ENCODE assay signal across 1 cellular context in genomic region chr19:35513975-35514809, GRCh38.
TF ChIP-seq lines count a peak whose summit lies in the region.

No MANE protein-coding gene starts in this region.

TF ChIP-seq in HepG2, 621 proteins besides CTCF, POLR2A, EP300 and RAD21 (continues in another document):
- TF ChIP-seq RFXANK (CRISPR knock-in tag; IDR thresholded peaks at IDR 0.05) (no peak), ATF6 (CRISPR knock-in tag; conservative IDR thresholded peaks at IDR 0.05) (no peak), FOXP1 (IDR thresholded peaks at IDR 0.05) (no peak), FOXP1 (CRISPR knock-in tag; IDR thresholded peaks at IDR 0.05) (peak; percentile 40; the same call in 1 of the 2 replicates), EHMT2 (IDR thresholded peaks at IDR 0.05; ENCODE audit: borderline replicate concordance, low read depth, low read length) (no peak), ZNF430 (CRISPR knock-in tag; IDR thresholded peaks at IDR 0.05) (no peak), CEBPG (CRISPR knock-in tag; IDR thresholded peaks at IDR 0.05) (no peak), POLR2AphosphoS2 (IDR thresholded peaks at IDR 0.05; ENCODE audit: low read depth, low read length) (no peak), ZNF549 (CRISPR knock-in tag; IDR thresholded peaks at IDR 0.05) (no peak), CHD2 (IDR thresholded peaks at IDR 0.05; ENCODE audit: low read depth, low read length) (no peak), ZNF891 (CRISPR knock-in tag; IDR thresholded peaks at IDR 0.05) (no peak; the same call in 1 of the 2 replicates), ZNF646 (CRISPR knock-in tag; IDR thresholded peaks at IDR 0.05) (no peak), ZZZ3 (CRISPR knock-in tag; IDR thresholded peaks at IDR 0.05; ENCODE audit: borderline replicate concordance) (no peak), U2AF2 (IDR thresholded peaks at IDR 0.05; ENCODE audit: low read depth, low read length) (no peak), ATM (IDR thresholded peaks at IDR 0.05; ENCODE audit: borderline replicate concordance) (no peak), PAF1 (CRISPR knock-in tag; IDR thresholded peaks at IDR 0.05) (no peak), ZSCAN25 (CRISPR knock-in tag; IDR thresholded peaks at IDR 0.05) (peak; percentile 96), GABPB1 (CRISPR knock-in tag; IDR thresholded peaks at IDR 0.05) (peak; percentile 43; the same call in 1 of the 2 replicates), ZFX (CRISPR knock-in tag; IDR thresholded peaks at IDR 0.05; ENCODE audit: low read depth) (0 out of 2 replicates have a peak, but pooled peaks have one; percentile 27), BHLHE40 (IDR thresholded peaks at IDR 0.05; ENCODE audit: low read length) (peak; percentile 37; the same call in 1 of the 2 replicates), SP5 (CRISPR knock-in tag; IDR thresholded peaks at IDR 0.05; ENCODE audit: borderline replicate concordance, low read depth) (0 out of 2 replicates have a peak, but pooled peaks have one; percentile 37), ZNF205 (CRISPR knock-in tag; IDR thresholded peaks at IDR 0.05) (no peak), TRIM24 (CRISPR knock-in tag; IDR thresholded peaks at IDR 0.05) (no peak), NFE2L2 (IDR thresholded peaks at IDR 0.05; ENCODE audit: low read length) (no peak), THRA (CRISPR knock-in tag; IDR thresholded peaks at IDR 0.05; ENCODE audit: borderline replicate concordance) (0 out of 2 replicates have a peak, but pooled peaks have one; percentile 20), RORA (CRISPR knock-in tag; IDR thresholded peaks at IDR 0.05) (no peak), ZNF12 (CRISPR knock-in tag; IDR thresholded peaks at IDR 0.05) (peak; percentile 44; the same call in 1 of the 2 replicates), PTBP1 (IDR thresholded peaks at IDR 0.05; ENCODE audit: low read depth, low read length, poor library complexity, severe bottlenecking) (no peak), FOXO1 (CRISPR knock-in tag; IDR thresholded peaks at IDR 0.05) (0 out of 2 replicates have a peak, but pooled peaks have one; percentile 37), RNF219 (CRISPR knock-in tag; IDR thresholded peaks at IDR 0.05) (no peak), RXRA (CRISPR knock-in tag; IDR thresholded peaks at IDR 0.05) (0 out of 2 replicates have a peak, but pooled peaks have one; percentile 18), RARA (CRISPR knock-in tag; IDR thresholded peaks at IDR 0.05) (0 out of 2 replicates have a peak, but pooled peaks have one; percentile 20), E2F2 (CRISPR knock-in tag; IDR thresholded peaks at IDR 0.05; ENCODE audit: borderline replicate concordance) (no peak), SAP130 (CRISPR knock-in tag; IDR thresholded peaks at IDR 0.05; ENCODE audit: low read depth) (peak; percentile 26), NR2F6 (IDR thresholded peaks at IDR 0.05) (no peak), NR2F6 (CRISPR knock-in tag; IDR thresholded peaks at IDR 0.05) (peak; percentile 24; the same call in 1 of the 2 replicates), FOXA3 (CRISPR knock-in tag; IDR thresholded peaks at IDR 0.05) (0 out of 2 replicates have a peak, but pooled peaks have one; percentile 17)
- TF ChIP-seq, protein P1, sequence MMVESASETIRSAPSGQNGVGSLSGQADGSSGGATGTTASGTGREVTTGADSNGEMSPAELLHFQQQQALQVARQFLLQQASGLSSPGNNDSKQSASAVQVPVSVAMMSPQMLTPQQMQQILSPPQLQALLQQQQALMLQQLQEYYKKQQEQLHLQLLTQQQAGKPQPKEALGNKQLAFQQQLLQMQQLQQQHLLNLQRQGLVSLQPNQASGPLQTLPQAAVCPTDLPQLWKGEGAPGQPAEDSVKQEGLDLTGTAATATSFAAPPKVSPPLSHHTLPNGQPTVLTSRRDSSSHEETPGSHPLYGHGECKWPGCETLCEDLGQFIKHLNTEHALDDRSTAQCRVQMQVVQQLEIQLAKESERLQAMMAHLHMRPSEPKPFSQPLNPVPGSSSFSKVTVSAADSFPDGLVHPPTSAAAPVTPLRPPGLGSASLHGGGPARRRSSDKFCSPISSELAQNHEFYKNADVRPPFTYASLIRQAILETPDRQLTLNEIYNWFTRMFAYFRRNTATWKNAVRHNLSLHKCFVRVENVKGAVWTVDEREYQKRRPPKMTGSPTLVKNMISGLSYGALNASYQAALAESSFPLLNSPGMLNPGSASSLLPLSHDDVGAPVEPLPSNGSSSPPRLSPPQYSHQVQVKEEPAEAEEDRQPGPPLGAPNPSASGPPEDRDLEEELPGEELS (CRISPR knock-in tag; IDR thresholded peaks at IDR 0.05) = peak; percentile 65
- TF ChIP-seq, protein P2, sequence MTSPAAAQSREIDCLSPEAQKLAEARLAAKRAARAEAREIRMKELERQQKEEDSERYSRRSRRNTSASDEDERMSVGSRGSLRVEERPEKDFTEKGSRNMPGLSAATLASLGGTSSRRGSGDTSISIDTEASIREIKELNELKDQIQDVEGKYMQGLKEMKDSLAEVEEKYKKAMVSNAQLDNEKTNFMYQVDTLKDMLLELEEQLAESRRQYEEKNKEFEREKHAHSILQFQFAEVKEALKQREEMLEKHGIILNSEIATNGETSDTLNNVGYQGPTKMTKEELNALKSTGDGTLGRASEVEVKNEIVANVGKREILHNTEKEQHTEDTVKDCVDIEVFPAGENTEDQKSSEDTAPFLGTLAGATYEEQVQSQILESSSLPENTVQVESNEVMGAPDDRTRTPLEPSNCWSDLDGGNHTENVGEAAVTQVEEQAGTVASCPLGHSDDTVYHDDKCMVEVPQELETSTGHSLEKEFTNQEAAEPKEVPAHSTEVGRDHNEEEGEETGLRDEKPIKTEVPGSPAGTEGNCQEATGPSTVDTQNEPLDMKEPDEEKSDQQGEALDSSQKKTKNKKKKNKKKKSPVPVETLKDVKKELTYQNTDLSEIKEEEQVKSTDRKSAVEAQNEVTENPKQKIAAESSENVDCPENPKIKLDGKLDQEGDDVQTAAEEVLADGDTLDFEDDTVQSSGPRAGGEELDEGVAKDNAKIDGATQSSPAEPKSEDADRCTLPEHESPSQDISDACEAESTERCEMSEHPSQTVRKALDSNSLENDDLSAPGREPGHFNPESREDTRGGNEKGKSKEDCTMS (CRISPR knock-in tag; conservative IDR thresholded peaks at IDR 0.05) = no peak
- TF ChIP-seq, protein P3, sequence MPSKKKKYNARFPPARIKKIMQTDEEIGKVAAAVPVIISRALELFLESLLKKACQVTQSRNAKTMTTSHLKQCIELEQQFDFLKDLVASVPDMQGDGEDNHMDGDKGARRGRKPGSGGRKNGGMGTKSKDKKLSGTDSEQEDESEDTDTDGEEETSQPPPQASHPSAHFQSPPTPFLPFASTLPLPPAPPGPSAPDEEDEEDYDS (CRISPR knock-in tag; IDR thresholded peaks at IDR 0.05) = no peak
